13 cellular contexts compared by ENCODE assay signal in genomic region chr1:165910764-165911421, GRCh38.
DNase-seq lines count a peak whose midpoint lies in the region; ATAC-seq, FAIRE-seq and TF ChIP-seq lines count a peak whose summit lies in the region.
"Had no signal": no experiment of that assay in that cellular context is flagged by ENCODE, and none has a peak within 500 bp of the region (broad histone marks: within the 10 kb centered on the region; RNA-seq: fewer than 3 reads in every experiment).

No MANE protein-coding gene starts in this region.

- H3K4me2 ChIP-seq in K562 (ENCODE audit: insufficient read depth, low read length): no peak overlapping the region

- WGBS in K562 (ENCODE audit: insufficient coverage, low coverage, missing lambda C conversion rate): 85% methylated on average over 14 of the region's 14 CpGs
- WGBS in right cardiac atrium: 54% methylated on average over 14 of the region's 14 CpGs
- 8 to 25% (median 13%) methylated on average over 14 of the region's 14 CpGs for WGBS in ovary, 3 donors

- no peak for FAIRE-seq in K562 (lab: Jason Lieb, UNC)
- FAIRE-seq: GM19239, RCC 7860 had no signal

- no peak overlapping the region for H2AFZ ChIP-seq in K562 (ENCODE audit: low read depth, low read length)

- POLR2A ChIA-PET in K562 (lab: Yijun Ruan, JAX): interaction anchor here (0.5 kb wide), 1 partner anchor 518 kb away, joined by 3 read pairs; no protein-coding TSS in a partner anchor

- no peaks in the 10 kb centered on the region for H3K9me1 ChIP-seq in K562 (ENCODE audit: control insufficient read depth, insufficient read depth, low read length)

- no peak; the same call in 2 of the 3 replicates for ATAC-seq in K562
- ATAC-seq in right cardiac atrium: peak; percentile 78 to 91
- ATAC-seq in GM18868 (IDR thresholded peaks at IDR 0.05; ENCODE audit: unreplicated experiment): no peak

- no peaks in the 10 kb centered on the region for H4K20me1 ChIP-seq in K562 (replicated peaks; ENCODE audit: control insufficient read depth, insufficient read depth, low read length)

- H3K9me3 ChIP-seq in K562 (replicated peaks; ENCODE audit: control insufficient read depth, insufficient read depth, low read depth, low read length) (no peaks in the 10 kb centered on the region), right cardiac atrium (ENCODE audit: control insufficient read depth, low read length) (no peaks in the 10 kb centered on the region), ovary (no peaks in the 10 kb centered on the region)

- no peaks in the 10 kb centered on the region for H3K4me1 ChIP-seq in K562 (replicated peaks in 1 of 2; ENCODE audit: control insufficient read depth in 2 of 2, insufficient read depth in 2 of 2, low read length in 2 of 2)
- H3K4me1 ChIP-seq in right cardiac atrium (ENCODE audit: control insufficient read depth, insufficient read depth, low read length): no peaks in the 10 kb centered on the region
- peaks cover 12% of the 10 kb centered on the region for H3K4me1 ChIP-seq in ovary (ENCODE audit: insufficient read depth)

- intact Hi-C loops in K562 (cut with micrococcal nuclease): loop anchor here (5.0 kb wide), 3 partner anchors 144 to 519 kb away; partner anchors contain the start of gene TMCO1
- intact Hi-C loops in right cardiac atrium (cut with DNase I): loop anchor here (5.0 to 10.0 kb wide), 7 partner anchors 194 to 526 kb away; no protein-coding TSS in a partner anchor
- intact Hi-C loops in ovary (cut with DNase I): loop anchor here (5.0 to 10.0 kb wide), 7 partner anchors 84 to 516 kb away; partner anchors contain the start of genes TMCO1 (in 1 of the 4) and UCK2 (in 1 of the 4)

- no peak overlapping the region for H3K9ac ChIP-seq in K562 (ENCODE audit: insufficient read depth in 1 of 2, low read depth in 2 of 2, low read length in 2 of 2)

- TF ChIP-seq EP300 in K562 (IDR thresholded peaks at IDR 0.05; ENCODE audit: low read length) (no peak), ovary (IDR thresholded peaks at IDR 0.05) (no peak)

- CTCF ChIA-PET in K562 (lab: Yijun Ruan, JAX; ENCODE audit: low intra/inter-chr PET ratio): interaction anchor here (0.6 kb wide), 1 partner anchor 311 kb away, joined by 3 read pairs; no protein-coding TSS in a partner anchor

- H3K79me2 ChIP-seq in K562 (ENCODE audit: control insufficient read depth, insufficient read depth, low read length): no peaks in the 10 kb centered on the region

- H3K36me3 ChIP-seq in K562 (ENCODE audit: control insufficient read depth, insufficient read depth, low read length) (peaks cover 45% of the 10 kb centered on the region), ovary (no peaks in the 10 kb centered on the region)

- TF ChIP-seq CTCF in 22Rv1 (IDR thresholded peaks at IDR 0.05): no peak
- no peak for TF ChIP-seq CTCF in K562 (IDR thresholded peaks at IDR 0.05 in 2 of 3, conservative IDR thresholded peaks at IDR 0.05 in 1 of 3; ENCODE audit: insufficient read depth in 2 of 3, low read depth in 1 of 3, low read length in 3 of 3)
- TF ChIP-seq CTCF in ovary (IDR thresholded peaks at IDR 0.05): no peak

- H3K27me3 ChIP-seq in K562 (ENCODE audit: control insufficient read depth in 2 of 2, insufficient read depth in 2 of 2, low read length in 2 of 2) (no peaks in the 10 kb centered on the region), right cardiac atrium (ENCODE audit: control insufficient read depth, insufficient read depth) (no peaks in the 10 kb centered on the region), ovary (no peaks in the 10 kb centered on the region)

- TF ChIP-seq POLR2A in K562 (conservative IDR thresholded peaks at IDR 0.05): no peak
- TF ChIP-seq POLR2A in ovary (IDR thresholded peaks at IDR 0.05): no peak

- H3K4me3 ChIP-seq in K562 (no peak overlapping the region), right cardiac atrium (ENCODE audit: low read length) (no peak overlapping the region), ovary (no peak overlapping the region)

- no TSS peak for BruUV-seq in K562 (replicated peaks; lab: Mats Ljungman, UMichigan)

- DNase-seq in K562 (ENCODE audit: extremely low read depth in 1 of 4, low spot score in 3 of 4) (no peak), right cardiac atrium (peak; percentile 53 to 84 (median 79)), ovary (peak; percentile 65 to 87 (median 73)), MV-4-11 (lab: John Stamatoyannopoulos, UW) (no peak), GDM1 (lab: John Stamatoyannopoulos, UW) (no peak), AG08396 (ENCODE audit: low spot score) (no peak)
- DNase-seq: activated naive CD8-positive, alpha-beta T cell treated with anti-CD3 and anti-CD28 coated beads, Interleukin-2, amount 10 ng/mL, durations not matched to agents 7 days and 5 days; H7; stimulated activated CD4-positive, alpha-beta T cell treated with anti-CD3 and anti-CD28 coated beads, Interleukin-4, amount 100 ng/mL, for 1 hour had no signal

- in situ Hi-C loops in K562 (cut with MboI): loop anchor here (10.0 kb wide), 1 partner anchor 516 kb away; no protein-coding TSS in a partner anchor

- H3K27ac ChIP-seq in 22Rv1: peak overlapping the region; percentile 29
- no peak overlapping the region for H3K27ac ChIP-seq in K562 (ENCODE audit: extremely low read depth, low read depth, low read length)
- no peak overlapping the region for H3K27ac ChIP-seq in right cardiac atrium (ENCODE audit: low read length)
- peak overlapping the region in 1 of 2 donors; percentile 39 for H3K27ac ChIP-seq in ovary

- TF ChIP-seq RAD21 in K562 (CRISPR knock-in tag; conservative IDR thresholded peaks at IDR 0.05 in 1 of 2, IDR thresholded peaks at IDR 0.05 in 1 of 2): no peak

TF ChIP-seq in K562, 482 proteins besides CTCF, POLR2A, EP300 and RAD21:
- TF ChIP-seq NFE2L1 (tag; IDR thresholded peaks at IDR 0.05; ENCODE audit: borderline replicate concordance, low read depth) (no peak), POLR2G (IDR thresholded peaks at IDR 0.05; ENCODE audit: low read depth, low read length) (peak; percentile 59), POLR2AphosphoS5 (IDR thresholded peaks at IDR 0.05; ENCODE audit: control insufficient read depth, insufficient read depth, low read depth, low read length) (peak; percentile 23; the same call in 1 of the 2 replicates)

Comparison
In these comparisons a context has a peak if more than half of its experiments do, and no peak if none do; other contexts are left out.
1. ATAC-seq: peak in right cardiac atrium (2 of 2); none in K562 (single experiment) and GM18868 (single experiment).
2. DNase-seq: peak in right cardiac atrium (3 of 3) and ovary (5 of 5); none in K562 (0 of 4), MV-4-11 (single experiment), GDM1 (single experiment) and AG08396 (single experiment).